ENCODE assay signal across 1 cellular context in the genomic region with DNA sequence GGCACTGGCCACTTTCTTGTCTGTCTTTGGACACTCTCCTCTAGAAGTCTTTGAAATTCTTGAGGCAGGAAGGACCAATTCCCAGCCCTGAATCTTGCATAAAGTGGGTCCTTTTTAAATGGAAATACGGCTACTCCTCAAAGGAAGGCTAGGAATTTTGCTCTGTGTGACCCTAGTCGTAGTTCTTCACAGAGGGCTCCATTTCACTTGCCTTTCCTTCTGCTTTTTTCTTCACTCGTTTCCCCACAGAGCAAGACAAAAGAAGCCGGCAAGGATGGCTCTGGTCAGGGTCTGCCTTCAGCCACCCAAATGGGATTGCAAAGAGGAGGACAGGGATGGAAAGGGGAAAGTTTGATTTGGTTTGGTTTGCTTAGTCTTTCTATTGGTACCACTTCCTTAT.
TF ChIP-seq lines count a peak whose summit lies in the region.

No MANE protein-coding gene starts in this region.

TF ChIP-seq in K562, 482 proteins besides CTCF, POLR2A, EP300 and RAD21:
- TF ChIP-seq, protein P1, sequence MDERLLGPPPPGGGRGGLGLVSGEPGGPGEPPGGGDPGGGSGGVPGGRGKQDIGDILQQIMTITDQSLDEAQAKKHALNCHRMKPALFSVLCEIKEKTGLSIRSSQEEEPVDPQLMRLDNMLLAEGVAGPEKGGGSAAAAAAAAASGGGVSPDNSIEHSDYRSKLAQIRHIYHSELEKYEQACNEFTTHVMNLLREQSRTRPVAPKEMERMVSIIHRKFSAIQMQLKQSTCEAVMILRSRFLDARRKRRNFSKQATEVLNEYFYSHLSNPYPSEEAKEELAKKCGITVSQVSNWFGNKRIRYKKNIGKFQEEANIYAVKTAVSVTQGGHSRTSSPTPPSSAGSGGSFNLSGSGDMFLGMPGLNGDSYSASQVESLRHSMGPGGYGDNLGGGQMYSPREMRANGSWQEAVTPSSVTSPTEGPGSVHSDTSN (CRISPR knock-in tag; IDR thresholded peaks at IDR 0.05; ENCODE audit: low read depth): no peak
- TF ChIP-seq, protein P1 (tag; conservative IDR thresholded peaks at IDR 0.05; ENCODE audit: low read depth): no peak
- TF ChIP-seq SPI1 (IDR thresholded peaks at IDR 0.05; ENCODE audit: borderline replicate concordance, low read depth, low read length) (0 out of 2 replicates have a peak, but pooled peaks have one; percentile 10), ERF (CRISPR knock-in tag; IDR thresholded peaks at IDR 0.05) (0 out of 2 replicates have a peak, but pooled peaks have one; percentile 18), CCNT2 (IDR thresholded peaks at IDR 0.05; ENCODE audit: borderline replicate concordance, extremely low read depth, insufficient read length, low read depth, low read length) (no peak), SMARCA4 (IDR thresholded peaks at IDR 0.05) (no peak), TRIM24 (IDR thresholded peaks at IDR 0.05) (no peak), ZNF324 (CRISPR knock-in tag; IDR thresholded peaks at IDR 0.05) (0 out of 2 replicates have a peak, but pooled peaks have one; percentile 20), TCF7 (IDR thresholded peaks at IDR 0.05; ENCODE audit: borderline replicate concordance) (0 out of 2 replicates have a peak, but pooled peaks have one; percentile 8), ZNF175 (CRISPR knock-in tag; IDR thresholded peaks at IDR 0.05; ENCODE audit: low read depth) (no peak), DMBX1 (CRISPR knock-in tag; IDR thresholded peaks at IDR 0.05; ENCODE audit: borderline replicate concordance) (no peak), NCOA6 (IDR thresholded peaks at IDR 0.05) (no peak), NR3C1 (CRISPR knock-in tag; IDR thresholded peaks at IDR 0.05) (no peak), SMAD4 (CRISPR knock-in tag; conservative IDR thresholded peaks at IDR 0.05) (no peak), ZC3H11A (IDR thresholded peaks at IDR 0.05; ENCODE audit: low read depth, low read length) (no peak), DACH1 (IDR thresholded peaks at IDR 0.05; ENCODE audit: partially characterized antibody) (no peak), ZNF12 (CRISPR knock-in tag; IDR thresholded peaks at IDR 0.05) (no peak), BMI1 (IDR thresholded peaks at IDR 0.05; ENCODE audit: low read length) (no peak)
- TF ChIP-seq, protein P2, sequence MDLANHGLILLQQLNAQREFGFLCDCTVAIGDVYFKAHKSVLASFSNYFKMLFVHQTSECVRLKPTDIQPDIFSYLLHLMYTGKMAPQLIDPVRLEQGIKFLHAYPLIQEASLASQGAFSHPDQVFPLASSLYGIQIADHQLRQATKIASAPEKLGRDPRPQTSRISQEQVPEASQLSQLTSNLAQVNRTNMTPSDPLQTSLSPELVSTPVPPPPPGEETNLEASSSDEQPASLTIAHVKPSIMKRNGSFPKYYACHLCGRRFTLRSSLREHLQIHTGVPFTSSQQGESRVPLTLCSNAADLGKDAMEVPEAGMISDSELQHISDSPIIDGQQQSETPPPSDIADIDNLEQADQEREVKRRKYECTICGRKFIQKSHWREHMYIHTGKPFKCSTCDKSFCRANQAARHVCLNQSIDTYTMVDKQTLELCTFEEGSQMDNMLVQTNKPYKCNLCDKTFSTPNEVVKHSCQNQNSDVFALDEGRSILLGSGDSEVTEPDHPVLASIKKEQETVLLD (IDR thresholded peaks at IDR 0.05): no peak
- TF ChIP-seq, protein P3, sequence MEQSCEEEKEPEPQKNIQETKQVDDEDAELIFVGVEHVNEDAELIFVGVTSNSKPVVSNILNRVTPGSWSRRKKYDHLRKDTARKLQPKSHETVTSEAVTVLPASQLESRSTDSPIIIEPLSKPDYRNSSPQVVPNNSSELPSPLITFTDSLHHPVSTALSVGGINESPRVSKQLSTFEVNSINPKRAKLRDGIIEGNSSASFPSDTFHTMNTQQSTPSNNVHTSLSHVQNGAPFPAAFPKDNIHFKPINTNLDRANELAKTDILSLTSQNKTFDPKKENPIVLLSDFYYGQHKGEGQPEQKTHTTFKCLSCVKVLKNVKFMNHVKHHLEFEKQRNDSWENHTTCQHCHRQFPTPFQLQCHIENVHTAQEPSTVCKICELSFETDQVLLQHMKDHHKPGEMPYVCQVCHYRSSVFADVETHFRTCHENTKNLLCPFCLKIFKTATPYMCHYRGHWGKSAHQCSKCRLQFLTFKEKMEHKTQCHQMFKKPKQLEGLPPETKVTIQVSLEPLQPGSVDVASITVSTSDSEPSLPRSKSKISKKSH (CRISPR knock-in tag; IDR thresholded peaks at IDR 0.05): no peak
- TF ChIP-seq, protein P4, sequence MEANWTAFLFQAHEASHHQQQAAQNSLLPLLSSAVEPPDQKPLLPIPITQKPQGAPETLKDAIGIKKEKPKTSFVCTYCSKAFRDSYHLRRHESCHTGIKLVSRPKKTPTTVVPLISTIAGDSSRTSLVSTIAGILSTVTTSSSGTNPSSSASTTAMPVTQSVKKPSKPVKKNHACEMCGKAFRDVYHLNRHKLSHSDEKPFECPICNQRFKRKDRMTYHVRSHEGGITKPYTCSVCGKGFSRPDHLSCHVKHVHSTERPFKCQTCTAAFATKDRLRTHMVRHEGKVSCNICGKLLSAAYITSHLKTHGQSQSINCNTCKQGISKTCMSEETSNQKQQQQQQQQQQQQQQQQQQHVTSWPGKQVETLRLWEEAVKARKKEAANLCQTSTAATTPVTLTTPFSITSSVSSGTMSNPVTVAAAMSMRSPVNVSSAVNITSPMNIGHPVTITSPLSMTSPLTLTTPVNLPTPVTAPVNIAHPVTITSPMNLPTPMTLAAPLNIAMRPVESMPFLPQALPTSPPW (CRISPR knock-in tag; IDR thresholded peaks at IDR 0.05): no peak
